In the genomic region with DNA sequence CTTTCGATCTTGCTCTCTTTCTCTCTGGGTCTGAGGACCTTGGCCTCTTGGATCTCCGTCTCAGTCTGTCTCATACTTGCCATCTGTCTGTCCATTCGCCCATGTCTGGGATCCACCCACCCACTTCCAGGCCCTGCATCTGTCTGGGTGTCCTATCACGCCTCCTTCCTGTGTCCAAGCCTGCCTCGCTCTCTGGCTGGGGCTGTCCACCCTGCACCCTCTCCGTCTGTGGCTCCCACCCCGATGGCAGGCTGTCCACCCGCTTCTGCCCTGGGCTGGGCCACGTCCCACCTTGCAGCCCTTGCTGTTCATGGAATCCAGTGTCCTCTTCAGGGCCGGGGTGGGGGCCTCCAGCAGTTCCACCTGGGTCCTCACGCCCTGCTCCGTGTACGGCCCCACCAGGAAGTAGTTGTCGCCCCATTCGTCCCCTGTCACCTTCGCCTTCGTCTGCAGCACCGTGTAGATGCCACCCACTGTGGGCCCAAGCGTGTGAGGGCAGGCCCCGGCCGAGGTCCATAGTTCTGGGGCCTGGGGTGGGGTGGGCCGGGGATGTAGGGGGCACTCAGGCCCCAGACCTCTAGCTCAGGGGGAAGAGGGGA, we compare ENCODE assay signal across 1 cellular context.
TF ChIP-seq lines count a peak whose summit lies in the region.

No MANE protein-coding gene starts in this region.

TF ChIP-seq in HepG2, 621 proteins besides CTCF, POLR2A, EP300 and RAD21:
- TF ChIP-seq EED (CRISPR knock-in tag; IDR thresholded peaks at IDR 0.05), result no peak
- no peak for TF ChIP-seq NR2C2 (CRISPR knock-in tag; IDR thresholded peaks at IDR 0.05; ENCODE audit: borderline replicate concordance)
